18 cellular contexts compared by ENCODE assay signal in genomic region chr6:136123464-136123863, GRCh38.
A peak's percentile ranks its signal among the peaks of the same experiment; 100 is the strongest.
DNase-seq lines count a peak whose midpoint lies in the region; ATAC-seq and TF ChIP-seq lines count a peak whose summit lies in the region.
"Had no signal": no experiment of that assay in that cellular context is flagged by ENCODE, and none has a peak within 500 bp of the region (broad histone marks: within the 10 kb centered on the region; RNA-seq: fewer than 3 reads in every experiment).

No MANE protein-coding gene starts in this region.

- H2AFZ ChIP-seq in SK-N-SH (ENCODE audit: low read depth): no peak overlapping the region
- H2AFZ ChIP-seq: neural progenitor cell had no signal

- H3K27me3 ChIP-seq in SK-N-SH (ENCODE audit: insufficient read depth): no peaks in the 10 kb centered on the region
- H3K27me3 ChIP-seq: BLaER1, neural progenitor cell, right atrium auricular region had no signal

- no peak for TF ChIP-seq POLR2A in lower leg skin (IDR thresholded peaks at IDR 0.05)

- H3K79me2 ChIP-seq in SK-N-SH (ENCODE audit: insufficient read depth): no peaks in the 10 kb centered on the region

- POLR2A ChIA-PET in SK-N-SH (lab: Yijun Ruan, JAX): no interaction called here

- peak overlapping the region; percentile 28 to 76; a peak in 3 of 4 replicates for H3K27ac ChIP-seq in SK-N-SH (ENCODE audit: low read depth in 2 of 2, low read length in 1 of 2)
- H3K27ac ChIP-seq: BLaER1, neural progenitor cell, right atrium auricular region, SK-N-MC had no signal

- no peaks in the 10 kb centered on the region for H3K9me2 ChIP-seq in SK-N-SH

- no peak for ATAC-seq in HG02763 (IDR thresholded peaks at IDR 0.05; ENCODE audit: unreplicated experiment)

- peak; percentile 79 for DNase-seq in EH (ENCODE audit: low read depth)
- DNase-seq in SK-N-SH: no peak
- DNase-seq in fibroblast of mammary gland (ENCODE audit: low read depth): peak; percentile 63
- peak; percentile 96 for DNase-seq in renal cortical epithelial cell (ENCODE audit: low read depth)
- DNase-seq in lower leg skin (ENCODE audit: low spot score in 2 of 2): no peak
- no peak for DNase-seq in stimulated activated CD4-positive, alpha-beta T cell treated with anti-CD3 and anti-CD28 coated beads, Interleukin-4, amount 100 ng/mL, for 1 hour
- no peak for DNase-seq in amniotic stem cell (lab: John Stamatoyannopoulos, UW)
- DNase-seq: activated CD4-positive, alpha-beta T cell treated with anti-CD3 and anti-CD28 coated beads, Interleukin-2, amount 50 U/mL, for 4 hours; activated T-cell treated with anti-CD3 and anti-CD28 coated beads, Interleukin-2, amount 50 U/mL, for 1 hour; midbrain; NCI-H2081; NCI-H526 treated with DMSO at 0.1 percent for 48 hours; OCI-M1 had no signal

- H3K4me3 ChIP-seq in SK-N-SH (ENCODE audit: low read depth in 2 of 2, low read length in 1 of 2): no peak overlapping the region
- H3K4me3 ChIP-seq in fibroblast of mammary gland (ENCODE audit: control insufficient read depth, low read depth, low read length): no peak overlapping the region
- no peak overlapping the region for H3K4me3 ChIP-seq in lower leg skin (ENCODE audit: low read depth, poor library complexity, severe bottlenecking)
- H3K4me3 ChIP-seq: BLaER1, neural progenitor cell, right atrium auricular region, SK-N-MC had no signal

- H3F3A ChIP-seq in SK-N-SH (replicated peaks; ENCODE audit: insufficient read depth): peaks cover 4% of the 10 kb centered on the region

- TF ChIP-seq RAD21 in SK-N-SH (IDR thresholded peaks at IDR 0.05; ENCODE audit: low read length): no peak

- H3K9me3 ChIP-seq in SK-N-SH: no peaks in the 10 kb centered on the region
- H3K9me3 ChIP-seq: BLaER1, right atrium auricular region had no signal

- H3K9ac ChIP-seq in SK-N-SH: no peak overlapping the region
- H3K9ac ChIP-seq: BLaER1, neural progenitor cell had no signal

- CTCF ChIA-PET in SK-N-SH (lab: Yijun Ruan, JAX): interaction anchor here (1.2 kb wide), 1 partner anchor 91 kb away, joined by 3 read pairs; no protein-coding TSS in a partner anchor

- peaks cover 5% of the 10 kb centered on the region in 2 experiments; a peak in 2 of 4 replicates for H3K4me1 ChIP-seq in SK-N-SH (ENCODE audit: control insufficient read depth in 1 of 2, insufficient read depth in 2 of 2, low read depth in 1 of 2, low read length in 1 of 2)
- H3K4me1 ChIP-seq: BLaER1, neural progenitor cell had no signal

- no peaks in the 10 kb centered on the region for H3K36me3 ChIP-seq in SK-N-SH (replicated peaks in 1 of 2; ENCODE audit: control insufficient read depth in 1 of 2, insufficient read depth in 2 of 2, low read length in 1 of 2)
- H3K36me3 ChIP-seq: BLaER1, neural progenitor cell, right atrium auricular region had no signal

- H4K20me1 ChIP-seq in SK-N-SH (ENCODE audit: insufficient read depth): no peaks in the 10 kb centered on the region
- H4K20me1 ChIP-seq: BLaER1 had no signal

- 31% methylated on average over 1 of the region's 1 CpG for WGBS in SK-N-SH (ENCODE audit: low lambda C conversion rate)
- WGBS in lower leg skin, 2 donors: 27 to 49% methylated on average over 1 of the region's 1 CpG

- TF ChIP-seq CTCF in SK-N-SH (IDR thresholded peaks at IDR 0.05): no peak
- TF ChIP-seq CTCF in fibroblast of mammary gland (conservative IDR thresholded peaks at IDR 0.05; ENCODE audit: control insufficient read depth, insufficient read depth, low read depth, low read length): no peak
- TF ChIP-seq CTCF in lower leg skin (IDR thresholded peaks at IDR 0.05): no peak

- intact Hi-C loops in lower leg skin (cut with DNase I; ENCODE audit: low total_unique reads): no loop called here

- no peak overlapping the region for H3K4me2 ChIP-seq in SK-N-SH
- H3K4me2 ChIP-seq: BLaER1, neural progenitor cell had no signal

- TF ChIP-seq EP300 in SK-N-SH (IDR thresholded peaks at IDR 0.05; ENCODE audit: borderline replicate concordance in 1 of 2, low read depth in 1 of 2, low read length in 1 of 2): peak; percentile 51 to 58

TF ChIP-seq in SK-N-SH, 30 proteins besides CTCF, POLR2A, EP300 and RAD21 (continues in another document):
- TF ChIP-seq IRF3 (IDR thresholded peaks at IDR 0.05; ENCODE audit: low read depth, low read length) (no peak), RCOR1 (IDR thresholded peaks at IDR 0.05; ENCODE audit: low read length) (no peak), REST (IDR thresholded peaks at IDR 0.05; ENCODE audit: low read depth, low read length) (no peak), FOXJ3 (CRISPR knock-in tag; IDR thresholded peaks at IDR 0.05) (no peak), GABPA (IDR thresholded peaks at IDR 0.05; ENCODE audit: low read depth) (no peak), SIN3A (IDR thresholded peaks at IDR 0.05; ENCODE audit: borderline replicate concordance, low read depth, low read length) (no peak), SMC3 (IDR thresholded peaks at IDR 0.05; ENCODE audit: low read depth, low read length) (no peak), POLR2AphosphoS5 (IDR thresholded peaks at IDR 0.05; ENCODE audit: low read depth, low read length) (no peak), NRF1 (IDR thresholded peaks at IDR 0.05; ENCODE audit: low read depth, low read length) (no peak), YY1 (IDR thresholded peaks at IDR 0.05; ENCODE audit: low read depth) (no peak), RFX5 (IDR thresholded peaks at IDR 0.05; ENCODE audit: low read length) (no peak), FOXM1 (IDR thresholded peaks at IDR 0.05; ENCODE audit: low read depth) (no peak), ELF1 (IDR thresholded peaks at IDR 0.05) (no peak), PBX3 (IDR thresholded peaks at IDR 0.05) (peak; percentile 72), TCF12 (IDR thresholded peaks at IDR 0.05) (peak; percentile 49), TAF1 (IDR thresholded peaks at IDR 0.05; ENCODE audit: borderline replicate concordance, low read depth, low read length) (no peak), EZH2phosphoT487 (IDR thresholded peaks at IDR 0.05; ENCODE audit: borderline replicate concordance, low read depth) (no peak), FOSL2 (IDR thresholded peaks at IDR 0.05; ENCODE audit: borderline replicate concordance, low read depth) (peak; percentile 57; the same call in 1 of the 2 replicates), JUND (IDR thresholded peaks at IDR 0.05) (peak; percentile 35; the same call in 1 of the 2 replicates), NFIC (IDR thresholded peaks at IDR 0.05; ENCODE audit: borderline replicate concordance) (no peak), MAX (IDR thresholded peaks at IDR 0.05; ENCODE audit: low read depth) (no peak), RXRA (IDR thresholded peaks at IDR 0.05; ENCODE audit: borderline replicate concordance, low read depth) (no peak)

Comparison
In these comparisons a context has a peak if more than half of its experiments do, and no peak if none do; other contexts are left out.
1. DNase-seq: peak in EH (single experiment), fibroblast of mammary gland (single experiment) and renal cortical epithelial cell (single experiment); none in SK-N-SH (single experiment), lower leg skin (0 of 2), stimulated activated CD4-positive, alpha-beta T cell treated with anti-CD3 and anti-CD28 coated beads, Interleukin-4, amount 100 ng/mL, for 1 hour (single experiment) and amniotic stem cell (single experiment).